39 cellular contexts compared by ENCODE assay signal in genomic region chr15:49116108-49116507, GRCh38.
"Had no signal": no experiment of that assay in that cellular context is flagged by ENCODE, and none has a peak within 500 bp of the region (broad histone marks: within the 10 kb centered on the region; RNA-seq: fewer than 3 reads in every experiment).

No MANE protein-coding gene starts in this region.

- H3K27ac Mint-ChIP-seq: activated naive CD4-positive, alpha-beta T cell treated with anti-CD3 and anti-CD28 coated beads for 36 hours; activated naive CD4-positive, alpha-beta T cell treated with anti-CD3 and anti-CD28 coated beads, Interleukin-2, amount 10 ng/mL, durations not matched to agents 7 days and 5 days; activated naive CD4-positive, alpha-beta T cell treated with anti-CD3 and anti-CD28 coated beads, Interleukin-2, amount 50 U/mL, for 24 hours; activated naive CD4-positive, alpha-beta T cell treated with anti-CD3 and anti-CD28 coated beads, Interleukin-2, amount 50 U/mL, for 72 hours; activated naive CD8-positive, alpha-beta T cell; activated naive CD8-positive, alpha-beta T cell treated with anti-CD3 and anti-CD28 coated beads for 36 hours; activated naive CD8-positive, alpha-beta T cell treated with anti-CD3 and anti-CD28 coated beads, Interleukin-2, amount 10 ng/mL, durations not matched to agents 7 days and 5 days; activated naive CD8-positive, alpha-beta T cell treated with anti-CD3 and anti-CD28 coated beads, Interleukin-2, amount 50 U/mL, for 24 hours; activated T-cell treated with anti-CD3 and anti-CD28 coated beads, Interleukin-2, amount 50 U/mL, for 24 hours; activated T-cell treated with anti-CD3 and anti-CD28 coated beads, Interleukin-2, amount 50 U/mL, for 72 hours; activated T-helper 1 cell treated with anti-CD3 and anti-CD28 coated beads, Interleukin-12 subunit alpha, Interleukin-12 subunit beta, Interleukin-2, Interleukin-4 antibody, amounts not matched to agents 30 ng/mL and 10 ng/mL and 1 ng/mL, durations not matched to agents 14 hours and 24 hours and 36 hours; activated T-helper 17 cell treated with anti-CD3 and anti-CD28 coated beads, Interleukin-2, amount 50 U/mL, for 72 hours; activated T-helper 2 cell treated with anti-CD3 and anti-CD28 coated beads, Interferon-gamma antibody, Interleukin-2, Interleukin-4, amounts not matched to agents 10 μg/mL and 5 μg/mL and 100 μg/mL, durations not matched to agents 14 hours and 24 hours and 36 hours; brain had no signal

- H3K4me1 ChIP-seq: adrenal gland, ascending aorta, body of pancreas, breast epithelium had no signal

- H3K27ac ChIP-seq: adrenal gland, ascending aorta, body of pancreas, brain microvascular endothelial cell, breast epithelium, cardiac muscle cell had no signal

- H3K9me3 ChIP-seq: body of pancreas had no signal

- H3K27me3 ChIP-seq: adrenal gland, ascending aorta, body of pancreas, brain microvascular endothelial cell, breast epithelium, cardiac muscle cell had no signal

- DNase-seq: activated effector memory CD4-positive, alpha-beta T cell treated with anti-CD3 and anti-CD28 coated beads, Interleukin-2, amount 50 U/mL, for 16 hours; activated effector memory CD4-positive, alpha-beta T cell treated with Interleukin-2 at 50 U/mL for 16 hours; activated gamma-delta T cell; activated gamma-delta T cell treated with Interleukin-2 at 50 U/mL for 16 hours; activated naive CD4-positive, alpha-beta T cell; activated naive CD4-positive, alpha-beta T cell treated with anti-CD3 and anti-CD28 coated beads for 36 hours; activated naive CD4-positive, alpha-beta T cell treated with anti-CD3 and anti-CD28 coated beads, Interleukin-2, amount 10 ng/mL, durations not matched to agents 7 days and 5 days; activated naive CD4-positive, alpha-beta T cell treated with anti-CD3 and anti-CD28 coated beads, Interleukin-2, amount 50 U/mL, for 16 hours; activated naive CD4-positive, alpha-beta T cell treated with Interleukin-2 at 50 U/mL for 16 hours; activated naive CD8-positive, alpha-beta T cell treated with anti-CD3 and anti-CD28 coated beads for 36 hours; activated naive CD8-positive, alpha-beta T cell treated with anti-CD3 and anti-CD28 coated beads, Interleukin-2, amount 10 ng/mL, durations not matched to agents 7 days and 5 days; activated naive CD8-positive, alpha-beta T cell treated with anti-CD3 and anti-CD28 coated beads, Interleukin-2, amount 50 U/mL, for 24 hours; activated T-cell treated with anti-CD3 and anti-CD28 coated beads, Interleukin-2, amount 50 U/mL, for 1 hour; activated T-cell treated with anti-CD3 and anti-CD28 coated beads, Interleukin-2, amount 50 U/mL, for 24 hours; activated T-cell treated with anti-CD3 and anti-CD28 coated beads, Interleukin-2, amount 50 U/mL, for 4 hours; activated T-cell treated with anti-CD3 and anti-CD28 coated beads, Interleukin-2, amount 50 U/mL, for 48 hours; activated T-cell treated with anti-CD3 and anti-CD28 coated beads, Interleukin-2, amount 50 U/mL, for 72 hours; adrenal gland; amniotic stem cell; amygdala; anterior cingulate cortex; aorta; body of pancreas; brain microvascular endothelial cell; caudate nucleus; central memory CD4-positive, alpha-beta T cell; cerebellar nuclear complex had no signal

- H3K36me3 ChIP-seq: adrenal gland, breast epithelium had no signal

- H3K27me3 Mint-ChIP-seq: activated naive CD4-positive, alpha-beta T cell treated with anti-CD3 and anti-CD28 coated beads, Interleukin-2, amount 10 ng/mL, durations not matched to agents 7 days and 5 days; activated naive CD4-positive, alpha-beta T cell treated with anti-CD3 and anti-CD28 coated beads, Interleukin-2, amount 50 U/mL, for 24 hours; activated naive CD8-positive, alpha-beta T cell; activated naive CD8-positive, alpha-beta T cell treated with anti-CD3 and anti-CD28 coated beads for 36 hours; activated naive CD8-positive, alpha-beta T cell treated with anti-CD3 and anti-CD28 coated beads, Interleukin-2, amount 10 ng/mL, durations not matched to agents 7 days and 5 days; activated naive CD8-positive, alpha-beta T cell treated with anti-CD3 and anti-CD28 coated beads, Interleukin-2, amount 50 U/mL, for 24 hours; activated T-cell treated with anti-CD3 and anti-CD28 coated beads, Interleukin-2, amount 50 U/mL, for 24 hours; activated T-helper 17 cell treated with anti-CD3 and anti-CD28 coated beads, Interleukin-2, amount 50 U/mL, for 72 hours; brain; central memory CD8-positive, alpha-beta T cell had no signal

- H3K4me3 Mint-ChIP-seq: activated naive CD4-positive, alpha-beta T cell treated with anti-CD3 and anti-CD28 coated beads for 36 hours; activated naive CD4-positive, alpha-beta T cell treated with anti-CD3 and anti-CD28 coated beads, Interleukin-2, amount 10 ng/mL, durations not matched to agents 7 days and 5 days; activated naive CD4-positive, alpha-beta T cell treated with anti-CD3 and anti-CD28 coated beads, Interleukin-2, amount 50 U/mL, for 24 hours; activated naive CD8-positive, alpha-beta T cell; activated naive CD8-positive, alpha-beta T cell treated with anti-CD3 and anti-CD28 coated beads for 36 hours; activated naive CD8-positive, alpha-beta T cell treated with anti-CD3 and anti-CD28 coated beads, Interleukin-2, amount 10 ng/mL, durations not matched to agents 7 days and 5 days; activated naive CD8-positive, alpha-beta T cell treated with anti-CD3 and anti-CD28 coated beads, Interleukin-2, amount 50 U/mL, for 24 hours; activated T-cell treated with anti-CD3 and anti-CD28 coated beads, Interleukin-2, amount 50 U/mL, for 24 hours; activated T-cell treated with anti-CD3 and anti-CD28 coated beads, Interleukin-2, amount 50 U/mL, for 4 hours; activated T-cell treated with anti-CD3 and anti-CD28 coated beads, Interleukin-2, amount 50 U/mL, for 72 hours; activated T-helper 1 cell treated with anti-CD3 and anti-CD28 coated beads, Interleukin-12 subunit alpha, Interleukin-12 subunit beta, Interleukin-2, Interleukin-4 antibody, amounts not matched to agents 30 ng/mL and 10 ng/mL and 1 ng/mL, durations not matched to agents 14 hours and 24 hours and 36 hours; activated T-helper 17 cell treated with anti-CD3 and anti-CD28 coated beads, Interleukin-2, amount 50 U/mL, for 72 hours; brain; central memory CD8-positive, alpha-beta T cell had no signal

- ATAC-seq: activated naive CD4-positive, alpha-beta T cell treated with anti-CD3 and anti-CD28 coated beads, Interleukin-2, amount 50 U/mL, for 72 hours; activated naive CD8-positive, alpha-beta T cell treated with anti-CD3 and anti-CD28 coated beads, Interleukin-2, amount 50 U/mL, for 24 hours; activated T-cell treated with anti-CD3 and anti-CD28 coated beads, Interleukin-2, amount 50 U/mL, for 4 hours; activated T-cell treated with anti-CD3 and anti-CD28 coated beads, Interleukin-2, amount 50 U/mL, for 72 hours; activated T-helper 17 cell treated with anti-CD3 and anti-CD28 coated beads, Interleukin-2, amount 50 U/mL, for 72 hours; body of pancreas had no signal

- FAIRE-seq: bronchial epithelial cell had no signal

- H3K4me3 ChIP-seq: adrenal gland, ascending aorta, body of pancreas, breast epithelium, cardiac muscle cell had no signal

- H3K4me1 Mint-ChIP-seq: activated naive CD4-positive, alpha-beta T cell treated with anti-CD3 and anti-CD28 coated beads, Interleukin-2, amount 10 ng/mL, durations not matched to agents 7 days and 5 days; activated naive CD4-positive, alpha-beta T cell treated with anti-CD3 and anti-CD28 coated beads, Interleukin-2, amount 50 U/mL, for 24 hours; activated naive CD8-positive, alpha-beta T cell treated with anti-CD3 and anti-CD28 coated beads for 36 hours; activated naive CD8-positive, alpha-beta T cell treated with anti-CD3 and anti-CD28 coated beads, Interleukin-2, amount 50 U/mL, for 24 hours; activated T-helper 17 cell treated with anti-CD3 and anti-CD28 coated beads, Interleukin-2, amount 50 U/mL, for 72 hours; brain had no signal
